9 cellular contexts compared by ENCODE assay signal in genomic region chr5:124519396-124519795, GRCh38.
DNase-seq lines count a peak whose midpoint lies in the region; ATAC-seq and TF ChIP-seq lines count a peak whose summit lies in the region.
"Had no signal": no experiment of that assay in that cellular context is flagged by ENCODE, and none has a peak within 500 bp of the region (broad histone marks: within the 10 kb centered on the region; RNA-seq: fewer than 3 reads in every experiment).

No MANE protein-coding gene starts in this region.

- in situ Hi-C loops in KBM-7 (cut with MboI; ENCODE audit: low pct_unique_long_range_greater_than_20kb, low sequenced_read_pairs): no loop called here

- H3K36me3 ChIP-seq in stomach: no peaks in the 10 kb centered on the region
- no peaks in the 10 kb centered on the region for H3K36me3 ChIP-seq in WERI-Rb-1
- no peaks in the 10 kb centered on the region for H3K36me3 ChIP-seq in trophoblast cell (ENCODE audit: control insufficient read depth in 1 of 2, insufficient read depth in 2 of 2, low read length in 2 of 2)

- no peak overlapping the region for H3K27ac ChIP-seq in stomach
- no peak overlapping the region for H3K27ac ChIP-seq in WERI-Rb-1
- no peak overlapping the region for H3K27ac ChIP-seq in trophoblast cell (ENCODE audit: low read depth, low read length)

- H3K27me3 ChIP-seq in stomach: no peaks in the 10 kb centered on the region
- H3K27me3 ChIP-seq in WERI-Rb-1 (ENCODE audit: insufficient read depth, low read depth, severe bottlenecking): no peaks in the 10 kb centered on the region
- no peaks in the 10 kb centered on the region for H3K27me3 ChIP-seq in trophoblast cell (ENCODE audit: insufficient read depth, low read length)

- no peak overlapping the region for H2BK5ac ChIP-seq in trophoblast cell (ENCODE audit: low read depth, low read length, poor library complexity)

- H3K9me3 ChIP-seq in stomach (no peaks in the 10 kb centered on the region), WERI-Rb-1 (ENCODE audit: severe bottlenecking) (no peaks in the 10 kb centered on the region), trophoblast cell (ENCODE audit: insufficient read depth, low read depth, low read length) (no peaks in the 10 kb centered on the region)

- no peak overlapping the region for H3K23ac ChIP-seq in trophoblast cell (ENCODE audit: low read length)

- H3K79me2 ChIP-seq in trophoblast cell (ENCODE audit: control insufficient read depth, insufficient read depth, low read length, poor library complexity): no peaks in the 10 kb centered on the region

- H3K9ac ChIP-seq in trophoblast cell (ENCODE audit: low read length): no peak overlapping the region

- no peak overlapping the region for H3K14ac ChIP-seq in trophoblast cell (ENCODE audit: low read length)

- no peak overlapping the region for H4K8ac ChIP-seq in trophoblast cell (ENCODE audit: low read depth, low read length)

- H2AK5ac ChIP-seq in trophoblast cell (ENCODE audit: low read length): no peak overlapping the region

- no peak for TF ChIP-seq CTCF in AG09319 (IDR thresholded peaks at IDR 0.05; ENCODE audit: low read depth, low read length)
- no peak for TF ChIP-seq CTCF in stomach (IDR thresholded peaks at IDR 0.05)
- no peak for TF ChIP-seq CTCF in WERI-Rb-1 (IDR thresholded peaks at IDR 0.05; ENCODE audit: low read depth, low read length)

- 28 to 61% (median 41%) methylated on average over 2 of the region's 2 CpGs for WGBS in stomach, 5 donors
- no CpG with 5 or more reads among the region's 2 CpGs for WGBS in trophoblast cell (ENCODE audit: extremely low coverage, insufficient coverage, insufficient read length)

- no peaks in the 10 kb centered on the region for H3K79me1 ChIP-seq in trophoblast cell (ENCODE audit: low read length)

- peak; percentile 78 for ATAC-seq in GM21447 (IDR thresholded peaks at IDR 0.05; ENCODE audit: unreplicated experiment)

- no peak for TF ChIP-seq POLR2A in stomach (IDR thresholded peaks at IDR 0.05)

- TF ChIP-seq EP300 in stomach (IDR thresholded peaks at IDR 0.05): no peak

- peaks cover 0 to 34% (median 5%) of the 10 kb centered on the region in 4 donors for H3K4me1 ChIP-seq in stomach
- H3K4me1 ChIP-seq in trophoblast cell (ENCODE audit: control insufficient read depth in 1 of 2, insufficient read depth in 2 of 2, low read length in 2 of 2): no peaks in the 10 kb centered on the region

- H3K4me2 ChIP-seq in trophoblast cell (ENCODE audit: low read length): no peak overlapping the region

- H2BK120ac ChIP-seq in trophoblast cell (ENCODE audit: insufficient read depth, low read length, poor library complexity): no peak overlapping the region

- H3K18ac ChIP-seq in trophoblast cell (ENCODE audit: low read length): no peak overlapping the region

- H3K4me3 ChIP-seq in stomach (no peak overlapping the region), WERI-Rb-1 (ENCODE audit: low read depth, low read length) (no peak overlapping the region), trophoblast cell (ENCODE audit: low read depth, low read length) (no peak overlapping the region)

- H2BK12ac ChIP-seq in trophoblast cell (ENCODE audit: low read length): no peak overlapping the region

- H4K12ac ChIP-seq in trophoblast cell (ENCODE audit: low read depth, low read length): no peak overlapping the region

- H2AFZ ChIP-seq in trophoblast cell (ENCODE audit: insufficient read depth, low read length, poor library complexity): no peak overlapping the region

- intact Hi-C loops in stomach (cut with DNase I; ENCODE audit: low total_unique reads): no loop called here

- H3K4ac ChIP-seq in trophoblast cell (ENCODE audit: low read depth, low read length): no peak overlapping the region

- DNase-seq in AG09319 (ENCODE audit: extremely low read depth, low read depth) (peak; percentile 57), KBM-7 (peak; percentile 27), fibroblast of peridontal ligament (ENCODE audit: extremely low read depth) (peak; percentile 94), stomach (no peak), WERI-Rb-1 (no peak), trophoblast cell (no peak), NCI-H2029 (lab: John Stamatoyannopoulos, UW) (no peak)
- DNase-seq: GF-D8 had no signal

- no peak overlapping the region for H4K91ac ChIP-seq in trophoblast cell (ENCODE audit: low read depth, low read length)

Comparison
In these comparisons a context has a peak if more than half of its experiments do, and no peak if none do; other contexts are left out.
1. DNase-seq: peak in AG09319 (single experiment), KBM-7 (single experiment) and fibroblast of peridontal ligament (single experiment); none in stomach (single experiment), WERI-Rb-1 (single experiment), trophoblast cell (0 of 2) and NCI-H2029 (single experiment).